ENCODE assay signal across 1 cellular context in genomic region chr12:65170245-65170881, GRCh38.
A peak's percentile ranks its signal among the peaks of the same experiment; 100 is the strongest.
TF ChIP-seq lines count a peak whose summit lies in the region.

No MANE protein-coding gene starts in this region.

TF ChIP-seq in GM12878, 131 proteins besides CTCF, POLR2A, EP300 and RAD21 (continued from another document):
- TF ChIP-seq FOXM1 (IDR thresholded peaks at IDR 0.05; ENCODE audit: low read depth, low read length) (no peak), TCF12 (IDR thresholded peaks at IDR 0.05; ENCODE audit: low read depth, low read length) (no peak), FOS (IDR thresholded peaks at IDR 0.05; ENCODE audit: borderline replicate concordance, extremely low read depth, insufficient read length) (no peak), IRF5 (IDR thresholded peaks at IDR 0.05; ENCODE audit: borderline replicate concordance) (no peak), ATF7 (IDR thresholded peaks at IDR 0.05; ENCODE audit: low read depth) (no peak), CREB1 (IDR thresholded peaks at IDR 0.05; ENCODE audit: low read depth) (0 out of 2 replicates have a peak, but pooled peaks have one; percentile 17), E2F4 (IDR thresholded peaks at IDR 0.05; ENCODE audit: low read depth, low read length) (no peak), ZSCAN29 (IDR thresholded peaks at IDR 0.05) (no peak), MEF2B (IDR thresholded peaks at IDR 0.05; ENCODE audit: partially characterized antibody, poor library complexity, severe bottlenecking) (no peak), NFXL1 (IDR thresholded peaks at IDR 0.05; ENCODE audit: borderline replicate concordance) (peak; percentile 39; the same call in 1 of the 2 replicates), PBX3 (IDR thresholded peaks at IDR 0.05; ENCODE audit: insufficient replicate concordance, low read depth, low read length) (peak; percentile 81), IRF4 (IDR thresholded peaks at IDR 0.05; ENCODE audit: low read depth, low read length) (no peak), DPF2 (IDR thresholded peaks at IDR 0.05) (no peak), ASH2L (IDR thresholded peaks at IDR 0.05; ENCODE audit: borderline replicate concordance, low read depth) (no peak), YY1 (IDR thresholded peaks at IDR 0.05; ENCODE audit: low read depth, low read length) (0 out of 2 replicates have a peak, but pooled peaks have one; percentile 6), PKNOX1 (IDR thresholded peaks at IDR 0.05) (peak; percentile 93), GABPA (IDR thresholded peaks at IDR 0.05; ENCODE audit: low read depth) (no peak), ZNF687 (IDR thresholded peaks at IDR 0.05) (no peak), SKIL (IDR thresholded peaks at IDR 0.05; ENCODE audit: low read depth, poor library complexity, severe bottlenecking) (peak; percentile 31), STAT1 (conservative IDR thresholded peaks at IDR 0.05) (no peak), HCFC1 (IDR thresholded peaks at IDR 0.05; ENCODE audit: low read length) (no peak)
